ENCODE assay signal across 22 cellular contexts in genomic region chr20:47498606-47499005, GRCh38. TPM values are rescaled to one million over a fixed set of nuclear protein-coding genes. Genes with fewer than 3 reads are reported as not detected.
DNase-seq lines count a peak whose midpoint lies in the region; ATAC-seq, FAIRE-seq and TF ChIP-seq lines count a peak whose summit lies in the region.
"Had no signal": no experiment of that assay in that cellular context is flagged by ENCODE, and none has a peak within 500 bp of the region (broad histone marks: within the 10 kb centered on the region; RNA-seq: fewer than 3 reads in every experiment).

No MANE protein-coding gene starts in this region.

- peak overlapping the region; percentile 84 for H3K27ac Mint-ChIP-seq in activated naive CD4-positive, alpha-beta T cell treated with anti-CD3 and anti-CD28 coated beads for 36 hours
- peak overlapping the region; percentile 91 for H3K27ac Mint-ChIP-seq in activated naive CD8-positive, alpha-beta T cell
- H3K27ac Mint-ChIP-seq in stimulated activated naive B cell treated with anti-CD40 and anti-IgM and Interleukin-4, amounts not matched to agents 10 μg/mL and 1 μg/mL and 100 μg/mL, for 72 hours: peak overlapping the region; percentile 33
- H3K27ac Mint-ChIP-seq: CD14-positive monocyte, T-cell had no signal

- H4K20me1 ChIP-seq in OCI-LY7 (ENCODE audit: insufficient read depth, low read length): peaks cover 6% of the 10 kb centered on the region; the same call in 1 of the 2 replicates

- DNase-seq in activated naive CD4-positive, alpha-beta T cell treated with anti-CD3 and anti-CD28 coated beads for 36 hours: no peak
- no peak for DNase-seq in activated naive CD4-positive, alpha-beta T cell (lab: John Stamatoyannopoulos, UW)
- DNase-seq in OCI-LY7 (ENCODE audit: low spot score): no peak
- DNase-seq in stimulated activated naive B cell treated with anti-CD40 and anti-IgM and Interleukin-4, amounts not matched to agents 10 μg/mL and 1 μg/mL and 100 μg/mL, for 72 hours: no peak
- no peak for DNase-seq in HPDE6-E6E7 (ENCODE audit: extremely low spot score)
- DNase-seq in kidney: no peak
- DNase-seq: activated gamma-delta T cell treated with Interleukin-2 at 50 U/mL for 16 hours; DMS 273 treated with DMSO at 0.1 percent for 48 hours; effector memory CD4-positive, alpha-beta T cell; IMR-90; naive B cell; NCI-H1417; NCI-H524; SHP77; sigmoid colon; T-cell; thyroid gland had no signal

- H3K36me3 Mint-ChIP-seq in activated naive CD4-positive, alpha-beta T cell treated with anti-CD3 and anti-CD28 coated beads for 36 hours (ENCODE audit: low read depth): peaks cover 3% of the 10 kb centered on the region
- peaks cover 5% of the 10 kb centered on the region for H3K36me3 Mint-ChIP-seq in activated naive CD8-positive, alpha-beta T cell
- H3K36me3 Mint-ChIP-seq in stimulated activated naive B cell treated with anti-CD40 and anti-IgM and Interleukin-4, amounts not matched to agents 10 μg/mL and 1 μg/mL and 100 μg/mL, for 72 hours: peaks cover 16 to 17% of the 10 kb centered on the region in 2 donors
- H3K36me3 Mint-ChIP-seq: CD14-positive monocyte, T-cell had no signal

- H3K27me3 Mint-ChIP-seq in activated naive CD4-positive, alpha-beta T cell treated with anti-CD3 and anti-CD28 coated beads for 36 hours (ENCODE audit: low read depth): no peaks in the 10 kb centered on the region
- H3K27me3 Mint-ChIP-seq in activated naive CD8-positive, alpha-beta T cell: no peaks in the 10 kb centered on the region
- H3K27me3 Mint-ChIP-seq in stimulated activated naive B cell treated with anti-CD40 and anti-IgM and Interleukin-4, amounts not matched to agents 10 μg/mL and 1 μg/mL and 100 μg/mL, for 72 hours: no peaks in the 10 kb centered on the region
- H3K27me3 Mint-ChIP-seq: naive B cell, T-cell had no signal

- intact Hi-C loops in activated naive CD4-positive, alpha-beta T cell treated with anti-CD3 and anti-CD28 coated beads for 36 hours (cut with micrococcal nuclease): loop anchor here (1.0 to 5.0 kb wide), 3 partner anchors 11 to 301 kb away; no protein-coding TSS in a partner anchor
- intact Hi-C loops in OCI-LY7 (cut with micrococcal nuclease; ENCODE audit: unreplicated experiment) (no loop called here), kidney (cut with DNase I) (no loop called here)

- H3K4me2 ChIP-seq in OCI-LY7 (ENCODE audit: low read length): peak overlapping the region; percentile 19; the same call in 1 of the 2 replicates

- H2AFZ ChIP-seq in OCI-LY7 (ENCODE audit: low read length): no peak overlapping the region; the same call in 1 of the 2 replicates

- POLR2A ChIA-PET in OCI-LY7 (lab: Charles Lee): interaction anchor here (0.7 to 1.8 kb wide), 2 partner anchors 81 to 85 kb away, joined by 3 to 6 read pairs; no protein-coding TSS in a partner anchor

- H3K4me3 ChIP-seq in OCI-LY7 (ENCODE audit: low read depth, low read length, poor library complexity, severe bottlenecking) (no peak overlapping the region), kidney (ENCODE audit: low read length in 2 of 2) (no peak overlapping the region)
- H3K4me3 ChIP-seq: sigmoid colon, thyroid gland had no signal

- BruUV-seq in OCI-LY7 (replicated peaks; lab: Mats Ljungman, UMichigan): no TSS peak

- no peak for TF ChIP-seq CTCF in OCI-LY7 (conservative IDR thresholded peaks at IDR 0.05; ENCODE audit: low read length)
- no peak for TF ChIP-seq CTCF in kidney (IDR thresholded peaks at IDR 0.05; ENCODE audit: borderline replicate concordance, extremely low read depth, insufficient read depth)

- CTCF ChIA-PET in activated naive CD4-positive, alpha-beta T cell treated with anti-CD3 and anti-CD28 coated beads for 36 hours (lab: Charles Lee): interaction anchor here (1.1 to 3.0 kb wide), 3 partner anchors 11 to 122 kb away, joined by 4 to 11 read pairs (median 8); no protein-coding TSS in a partner anchor
- CTCF ChIA-PET in OCI-LY7 (lab: Charles Lee; ENCODE audit: unreplicated experiment): no interaction called here

- peak overlapping the region; percentile 9 for H3K4me3 Mint-ChIP-seq in activated naive CD4-positive, alpha-beta T cell treated with anti-CD3 and anti-CD28 coated beads for 36 hours
- peak overlapping the region; percentile 62 for H3K4me3 Mint-ChIP-seq in activated naive CD8-positive, alpha-beta T cell
- no peak overlapping the region for H3K4me3 Mint-ChIP-seq in stimulated activated naive B cell treated with anti-CD40 and anti-IgM and Interleukin-4, amounts not matched to agents 10 μg/mL and 1 μg/mL and 100 μg/mL, for 72 hours
- H3K4me3 Mint-ChIP-seq: CD14-positive monocyte, T-cell had no signal

- H3K4me1 Mint-ChIP-seq in activated naive CD4-positive, alpha-beta T cell treated with anti-CD3 and anti-CD28 coated beads for 36 hours (ENCODE audit: low read depth): peaks cover 47% of the 10 kb centered on the region
- peaks cover 38% of the 10 kb centered on the region for H3K4me1 Mint-ChIP-seq in activated naive CD8-positive, alpha-beta T cell (ENCODE audit: low read depth)
- peaks cover 28 to 40% of the 10 kb centered on the region in 2 donors for H3K4me1 Mint-ChIP-seq in stimulated activated naive B cell treated with anti-CD40 and anti-IgM and Interleukin-4, amounts not matched to agents 10 μg/mL and 1 μg/mL and 100 μg/mL, for 72 hours

- peaks cover 38% of the 10 kb centered on the region for H3K4me1 ChIP-seq in OCI-LY7 (ENCODE audit: insufficient read depth, low read length, poor library complexity, severe bottlenecking)
- H3K4me1 ChIP-seq in kidney (ENCODE audit: control insufficient read depth in 1 of 2, insufficient read depth in 1 of 2, low read depth in 1 of 2, low read length in 2 of 2): peaks cover 8 to 17% of the 10 kb centered on the region in 2 donors

- FAIRE-seq in kidney (lab: Jason Lieb, UNC): no peak
- FAIRE-seq: keratinocyte had no signal

- H3K27ac ChIP-seq in OCI-LY7 (ENCODE audit: low read depth, low read length, poor library complexity, severe bottlenecking) (peak overlapping the region; percentile 24), kidney (ENCODE audit: low read depth in 2 of 2, low read length in 2 of 2) (no peak overlapping the region)
- H3K27ac ChIP-seq: sigmoid colon, thyroid gland had no signal

- peaks cover 2% of the 10 kb centered on the region for H3K9me3 Mint-ChIP-seq in activated naive CD4-positive, alpha-beta T cell treated with anti-CD3 and anti-CD28 coated beads for 36 hours
- no peaks in the 10 kb centered on the region for H3K9me3 Mint-ChIP-seq in activated naive CD8-positive, alpha-beta T cell (ENCODE audit: low read depth)
- peaks cover 0 to 2% of the 10 kb centered on the region in 2 donors for H3K9me3 Mint-ChIP-seq in stimulated activated naive B cell treated with anti-CD40 and anti-IgM and Interleukin-4, amounts not matched to agents 10 μg/mL and 1 μg/mL and 100 μg/mL, for 72 hours
- H3K9me3 Mint-ChIP-seq: T-cell had no signal

- no peaks in the 10 kb centered on the region for H3K9me3 ChIP-seq in OCI-LY7 (ENCODE audit: low read length)
- no peaks in the 10 kb centered on the region for H3K9me3 ChIP-seq in kidney (ENCODE audit: control insufficient read depth in 1 of 2, low read length in 2 of 2)
- H3K9me3 ChIP-seq: sigmoid colon, thyroid gland had no signal

- H3K79me2 ChIP-seq in OCI-LY7 (ENCODE audit: insufficient read depth, low read depth, low read length): peaks cover 33% of the 10 kb centered on the region

- H3K36me3 ChIP-seq in OCI-LY7 (ENCODE audit: insufficient read depth, low read length) (peaks cover 6% of the 10 kb centered on the region), kidney (ENCODE audit: control insufficient read depth in 1 of 2, insufficient read depth in 2 of 2, low read length in 2 of 2) (no peaks in the 10 kb centered on the region)
- H3K36me3 ChIP-seq: sigmoid colon, thyroid gland had no signal

- no peaks in the 10 kb centered on the region for H3K9me2 ChIP-seq in OCI-LY7 (ENCODE audit: insufficient read depth, low read length)

- no peak overlapping the region for H3K9ac ChIP-seq in kidney (ENCODE audit: low read length in 2 of 2)

- no peak for ATAC-seq in stimulated activated naive B cell treated with anti-CD40 and anti-IgM and Interleukin-4, amounts not matched to agents 10 μg/mL and 1 μg/mL and 100 μg/mL, for 72 hours (replicated peaks)
- ATAC-seq in HG02981 (IDR thresholded peaks at IDR 0.05; ENCODE audit: unreplicated experiment): no peak
- ATAC-seq: esophagus mucosa, T-cell had no signal

RNA-seq across cellular contexts. Expression of gene NCOA3, which starts 3.1 kb away (rescaled TPM):
- 10 to 100 TPM; 48.3 to 53.2 TPM for total RNA-seq in activated naive CD4-positive, alpha-beta T cell treated with anti-CD3 and anti-CD28 coated beads for 36 hours
- total RNA-seq in OCI-LY7 (2014; rRNA removed; shearing (Covaris generic)): 45.4 and 50.5 TPM in 2 replicates
- total RNA-seq in OCI-LY7 (2022) (75.6 and 86.5 TPM in 2 replicates), kidney (38.8 TPM)
- 4.9 TPM for polyA plus RNA-seq in kidney (ENCODE audit: insufficient read depth, low read depth, low replicate concordance)

Comparison
In these comparisons a context has a peak if more than half of its experiments do, and no peak if none do; other contexts are left out.
1. H3K27ac Mint-ChIP-seq: peak in every context shown above with its lines; median percentile 91 in activated naive CD8-positive, alpha-beta T cell; 84 in activated naive CD4-positive, alpha-beta T cell treated with anti-CD3 and anti-CD28 coated beads for 36 hours; 33 in stimulated activated naive B cell treated with anti-CD40 and anti-IgM and Interleukin-4, amounts not matched to agents 10 μg/mL and 1 μg/mL and 100 μg/mL, for 72 hours.
2. H3K4me3 Mint-ChIP-seq: peak in activated naive CD4-positive, alpha-beta T cell treated with anti-CD3 and anti-CD28 coated beads for 36 hours (single experiment) and activated naive CD8-positive, alpha-beta T cell (single experiment); none in stimulated activated naive B cell treated with anti-CD40 and anti-IgM and Interleukin-4, amounts not matched to agents 10 μg/mL and 1 μg/mL and 100 μg/mL, for 72 hours (0 of 2).